In the genomic region with DNA sequence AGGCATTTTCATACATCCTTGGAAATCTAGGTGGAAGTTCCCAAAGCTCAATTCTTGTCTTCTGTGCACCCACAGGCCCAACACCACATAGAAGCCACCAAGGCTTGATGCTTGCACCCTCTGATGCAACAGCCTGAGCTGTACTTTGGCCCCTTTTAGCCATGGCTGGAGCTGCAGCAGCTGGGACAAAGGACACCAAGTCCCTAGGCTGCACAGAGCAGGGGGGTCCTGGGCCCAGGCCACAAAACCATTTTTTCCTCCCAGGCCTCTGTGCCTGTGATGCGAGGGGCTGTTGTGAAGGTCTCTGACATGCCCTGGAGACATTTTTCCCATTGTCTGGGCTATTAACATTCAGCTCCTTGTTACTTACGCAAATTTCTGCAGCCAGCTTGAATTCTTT, we compare ENCODE assay signal across 28 cellular contexts.
"Had no signal": no experiment of that assay in that cellular context is flagged by ENCODE, and none has a peak within 500 bp of the region (broad histone marks: within the 10 kb centered on the region; RNA-seq: fewer than 3 reads in every experiment).

No MANE protein-coding gene starts in this region.

- H3K4me1 ChIP-seq: neural progenitor cell, parathyroid adenoma, psoas muscle, right lobe of liver, sigmoid colon, spleen, suprapubic skin, testis, tibial artery, transverse colon, upper lobe of right lung, uterus had no signal

- ATAC-seq: natural killer cell; psoas muscle; right cardiac atrium; stimulated activated memory B cell treated with anti-CD40 and anti-IgM and Interleukin-4, amounts not matched to agents 10 μg/mL and 1 μg/mL and 100 μg/mL, for 72 hours; stimulated activated naive CD8-positive, alpha-beta T cell treated with anti-CD3 and anti-CD28 coated beads, Interleukin-15, amount 100 ng/mL, for 72 hours; stimulated activated naive CD8-positive, alpha-beta T cell treated with anti-CD3 and anti-CD28 coated beads, Interleukin-15, Interleukin-2, amounts not matched to agents 100 U/mL and 50 U/mL, for 24 hours; upper lobe of right lung had no signal

- H3K9ac ChIP-seq: neural progenitor cell, parathyroid adenoma had no signal

- H3K4me2 ChIP-seq: neural progenitor cell, smooth muscle cell had no signal

- H3K36me3 ChIP-seq: neural progenitor cell, ovary, right lobe of liver, sigmoid colon, spleen, suprapubic skin, tibial artery, transverse colon, upper lobe of right lung, uterus had no signal

- H3K79me2 ChIP-seq: parathyroid adenoma had no signal

- H3K4me3 ChIP-seq: neural progenitor cell, ovary, psoas muscle, right lobe of liver, sigmoid colon, smooth muscle cell, spleen, suprapubic skin, testis, tibial artery, transverse colon, upper lobe of right lung, uterus had no signal

- H3K27ac ChIP-seq: neural progenitor cell, ovary, parathyroid adenoma, psoas muscle, right lobe of liver, sigmoid colon, spleen, suprapubic skin, testis, tibial artery, transverse colon, upper lobe of right lung, uterus had no signal

- H3K27me3 ChIP-seq: neural progenitor cell, ovary, right lobe of liver, sigmoid colon, spleen, suprapubic skin, testis, tibial artery, transverse colon, upper lobe of right lung, uterus had no signal

- H3K9me3 ChIP-seq: ovary, psoas muscle, right lobe of liver, sigmoid colon, suprapubic skin, testis, transverse colon, upper lobe of right lung, uterus had no signal

- DNase-seq: natural killer cell; occipital lobe; ovary; posterior cingulate gyrus; psoas muscle; right cardiac atrium; sigmoid colon; spleen; stimulated activated CD4-positive, alpha-beta T cell treated with anti-CD3 and anti-CD28 coated beads, Interleukin-12 subunit alpha, Interleukin-12 subunit beta, amount 100 ng/mL, for 4 hours; stimulated activated CD4-positive, alpha-beta T cell treated with anti-CD3 and anti-CD28 coated beads, Interleukin-1b, Interleukin-23, amount 100 ng/mL, for 48 hours; stimulated activated CD4-positive, alpha-beta T cell treated with anti-CD3 and anti-CD28 coated beads, Interleukin-4, amount 100 ng/mL, for 1 hour; stimulated activated CD4-positive, alpha-beta T cell treated with anti-CD3 and anti-CD28 coated beads, Interleukin-4, amount 100 ng/mL, for 4 hours; stimulated activated CD8-positive, alpha-beta memory T cell treated with anti-CD3 and anti-CD28 coated beads, Interleukin-4, amount 100 ng/mL, for 48 hours; stimulated activated naive CD4-positive, alpha-beta T cell; stimulated activated naive CD8-positive, alpha-beta T cell treated with anti-CD3 and anti-CD28 coated beads, Interleukin-15, amount 100 ng/mL, for 72 hours; stimulated activated naive CD8-positive, alpha-beta T cell treated with anti-CD3 and anti-CD28 coated beads, Interleukin-15, Interleukin-2, amounts not matched to agents 100 U/mL and 50 U/mL, for 24 hours; substantia nigra; testis; tibial artery; transverse colon; upper lobe of right lung; uterus had no signal

- H2AFZ ChIP-seq: neural progenitor cell, parathyroid adenoma had no signal
